21 cellular contexts compared by ENCODE assay signal in the genomic region with DNA sequence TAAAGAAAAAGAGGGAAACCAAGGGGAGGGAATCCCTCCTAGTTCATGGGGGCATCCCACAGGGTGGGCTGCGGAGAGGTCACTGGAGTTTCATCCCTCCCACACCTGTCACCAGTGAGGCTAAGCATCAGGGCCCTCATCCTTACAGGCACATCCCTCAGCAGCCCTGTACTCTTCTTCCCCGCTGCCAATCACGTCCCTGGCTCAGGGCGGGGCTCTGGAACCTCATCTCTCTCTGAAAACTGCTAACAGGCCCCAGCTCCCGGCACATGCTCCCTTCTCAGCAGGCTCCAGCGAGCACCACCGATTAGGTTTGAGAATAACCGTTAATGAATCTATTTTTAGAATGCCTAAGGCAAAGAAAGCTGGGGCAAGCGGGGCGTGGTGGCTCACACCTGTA. TPM values are rescaled to one million over a fixed set of nuclear protein-coding genes. Genes with fewer than 3 reads are reported as not detected.
DNase-seq lines count a peak whose midpoint lies in the region; ATAC-seq, FAIRE-seq and TF ChIP-seq lines count a peak whose summit lies in the region.
"Had no signal": no experiment of that assay in that cellular context is flagged by ENCODE, and none has a peak within 500 bp of the region (broad histone marks: within the 10 kb centered on the region; RNA-seq: fewer than 3 reads in every experiment).

No MANE protein-coding gene starts in this region.

- no peaks in the 10 kb centered on the region; the same call in 2 of the 3 replicates for H3K9me3 Mint-ChIP-seq in GM23338
- H3K9me3 Mint-ChIP-seq: CD4-positive, alpha-beta T cell; IgD-negative memory B cell had no signal

- no peaks in the 10 kb centered on the region for H3K9me3 ChIP-seq in K562 (replicated peaks; ENCODE audit: control insufficient read depth, insufficient read depth, low read depth, low read length)
- H3K9me3 ChIP-seq: Caco-2 had no signal

- intact Hi-C loops in K562 (cut with micrococcal nuclease): no loop called here

- H3K9me2 ChIP-seq in GM23338 (ENCODE audit: insufficient read depth): no peaks in the 10 kb centered on the region

- TF ChIP-seq POLR2A in K562 (conservative IDR thresholded peaks at IDR 0.05): no peak

- H4K20me1 ChIP-seq in GM23338 (replicated peaks; ENCODE audit: insufficient read depth): peaks cover 23% of the 10 kb centered on the region
- H4K20me1 ChIP-seq in K562 (replicated peaks; ENCODE audit: control insufficient read depth, insufficient read depth, low read length): peaks cover 8% of the 10 kb centered on the region

- H3K36me3 ChIP-seq in GM23338 (ENCODE audit: insufficient read depth): no peaks in the 10 kb centered on the region
- H3K36me3 ChIP-seq in K562 (ENCODE audit: control insufficient read depth, insufficient read depth, low read length): peaks cover 17% of the 10 kb centered on the region; the same call in 2 of the 3 replicates

- H3K4me2 ChIP-seq in GM23338 (no peak overlapping the region), K562 (ENCODE audit: insufficient read depth, low read length) (no peak overlapping the region)

- WGBS in K562 (ENCODE audit: insufficient coverage, low coverage, missing lambda C conversion rate): 68% methylated on average over 5 of the region's 10 CpGs

- no peak overlapping the region for H3K4me3 ChIP-seq in GM23338
- no peak overlapping the region for H3K4me3 ChIP-seq in K562
- H3K4me3 ChIP-seq: GM23248 had no signal

- TF ChIP-seq CTCF in GM23338 (conservative IDR thresholded peaks at IDR 0.05; ENCODE audit: low read depth in 2 of 2) (no peak), K562 (IDR thresholded peaks at IDR 0.05 in 2 of 3, conservative IDR thresholded peaks at IDR 0.05 in 1 of 3; ENCODE audit: insufficient read depth in 2 of 3, low read depth in 1 of 3, low read length in 3 of 3) (no peak)

- no peak overlapping the region for H3K27ac ChIP-seq in GM23338 (ENCODE audit: low read depth)
- H3K27ac ChIP-seq in K562 (ENCODE audit: extremely low read depth, low read depth, low read length): no peak overlapping the region
- H3K27ac ChIP-seq: C4-2B, GM23248 had no signal

- CTCF ChIA-PET in K562 (lab: Yijun Ruan, JAX; ENCODE audit: low intra/inter-chr PET ratio): no interaction called here

- TF ChIP-seq EP300 in K562 (IDR thresholded peaks at IDR 0.05; ENCODE audit: low read length): no peak

- BruUV-seq in K562 (replicated peaks; lab: Mats Ljungman, UMichigan): no TSS peak

- peaks cover 44% of the 10 kb centered on the region for H3K4me1 Mint-ChIP-seq in GM23338

- no peak for TF ChIP-seq RAD21 in K562 (CRISPR knock-in tag; conservative IDR thresholded peaks at IDR 0.05 in 1 of 2, IDR thresholded peaks at IDR 0.05 in 1 of 2)

- peaks cover 13% of the 10 kb centered on the region for H3K4me1 ChIP-seq in GM23338 (ENCODE audit: insufficient read depth)
- H3K4me1 ChIP-seq in K562 (replicated peaks in 1 of 2; ENCODE audit: control insufficient read depth in 2 of 2, insufficient read depth in 2 of 2, low read length in 2 of 2): peaks cover 6 to 27% of the 10 kb centered on the region in 2 experiments; a peak in 4 of 5 replicates

- POLR2A ChIA-PET in K562 (lab: Yijun Ruan, JAX): no interaction called here

- no peaks in the 10 kb centered on the region for H3F3A ChIP-seq in GM23338 (replicated peaks; ENCODE audit: low read depth)

- peak; percentile 3 for DNase-seq in SKM-1 treated with dmso at 0.1 percent for 144 hours (lab: John Stamatoyannopoulos, UW; ENCODE audit: unreplicated experiment)
- DNase-seq in SKM-1 (lab: John Stamatoyannopoulos, UW; ENCODE audit: unreplicated experiment): no peak
- DNase-seq in GM23338 (ENCODE audit: low spot score): no peak
- no peak for DNase-seq in K562 (ENCODE audit: extremely low read depth in 1 of 4, low spot score in 3 of 4)
- DNase-seq in NCI-H1436 (lab: John Stamatoyannopoulos, UW): no peak
- no peak for DNase-seq in iPS-NIHi11 (ENCODE audit: low spot score)
- DNase-seq: 8988T; Caco-2; CD4-positive, alpha-beta T cell; GM23248; H7 had no signal

- H3K27me3 Mint-ChIP-seq in GM23338 (ENCODE audit: insufficient read depth, low read depth, poor library complexity): peaks cover 5% of the 10 kb centered on the region
- H3K27me3 Mint-ChIP-seq: B cell; CD4-positive, alpha-beta T cell; IgD-negative memory B cell had no signal

- no peaks in the 10 kb centered on the region for H3K9me1 ChIP-seq in K562 (ENCODE audit: control insufficient read depth, insufficient read depth, low read length)

- H2AFZ ChIP-seq in GM23338: no peak overlapping the region
- H2AFZ ChIP-seq in K562 (ENCODE audit: low read depth, low read length): no peak overlapping the region
- H2AFZ ChIP-seq: GM23248 had no signal

- no peak for FAIRE-seq in K562 (lab: Jason Lieb, UNC)
- FAIRE-seq: D721Med, G401.6, GM12891, GM19239, HTR-8/SVneo had no signal

- no peak overlapping the region for H3K27ac Mint-ChIP-seq in GM23338
- H3K27ac Mint-ChIP-seq: B cell; CD4-positive, alpha-beta T cell had no signal

- H3K36me3 Mint-ChIP-seq in GM23338 (ENCODE audit: low read depth): no peaks in the 10 kb centered on the region; the same call in 2 of the 3 replicates

- ATAC-seq in GM23338 (peak; percentile 39), K562 (no peak), GM21717 (IDR thresholded peaks at IDR 0.05; ENCODE audit: unreplicated experiment) (no peak)
- ATAC-seq: HCT116 had no signal

- no peak overlapping the region for H3K4me3 Mint-ChIP-seq in GM23338
- H3K4me3 Mint-ChIP-seq: B cell; CD4-positive, alpha-beta T cell; IgD-negative memory B cell had no signal

- no peaks in the 10 kb centered on the region for H3K27me3 ChIP-seq in GM23338 (ENCODE audit: insufficient read depth)
- H3K27me3 ChIP-seq in K562 (ENCODE audit: control insufficient read depth in 2 of 2, insufficient read depth in 2 of 2, low read length in 2 of 2): no peaks in the 10 kb centered on the region

- in situ Hi-C loops in K562 (cut with MboI): no loop called here

- H3K79me2 ChIP-seq in GM23338 (replicated peaks; ENCODE audit: insufficient read depth) (peaks cover 98% of the 10 kb centered on the region), K562 (ENCODE audit: control insufficient read depth, insufficient read depth, low read length) (peaks cover 68% of the 10 kb centered on the region)

- 0 out of 4 replicates have a peak overlapping the region, but pooled peaks of 1 of the 2 experiments have one; percentile 19 for H3K9ac ChIP-seq in K562 (ENCODE audit: insufficient read depth in 1 of 2, low read depth in 2 of 2, low read length in 2 of 2)
- H3K9ac ChIP-seq: GM23248 had no signal

TF ChIP-seq in GM23338, 12 proteins besides CTCF, POLR2A, EP300 and RAD21 (continues in another document):
- TF ChIP-seq ZNF331 (CRISPR knock-in tag; IDR thresholded peaks at IDR 0.05; ENCODE audit: low read depth): no peak
- TF ChIP-seq JUNB (IDR thresholded peaks at IDR 0.05; ENCODE audit: unreplicated experiment): no peak
- TF ChIP-seq ZNF114 (CRISPR knock-in tag; IDR thresholded peaks at IDR 0.05): no peak
- TF ChIP-seq POLR2AphosphoS5 (IDR thresholded peaks at IDR 0.05; ENCODE audit: low read depth): no peak
- TF ChIP-seq, protein P1, sequence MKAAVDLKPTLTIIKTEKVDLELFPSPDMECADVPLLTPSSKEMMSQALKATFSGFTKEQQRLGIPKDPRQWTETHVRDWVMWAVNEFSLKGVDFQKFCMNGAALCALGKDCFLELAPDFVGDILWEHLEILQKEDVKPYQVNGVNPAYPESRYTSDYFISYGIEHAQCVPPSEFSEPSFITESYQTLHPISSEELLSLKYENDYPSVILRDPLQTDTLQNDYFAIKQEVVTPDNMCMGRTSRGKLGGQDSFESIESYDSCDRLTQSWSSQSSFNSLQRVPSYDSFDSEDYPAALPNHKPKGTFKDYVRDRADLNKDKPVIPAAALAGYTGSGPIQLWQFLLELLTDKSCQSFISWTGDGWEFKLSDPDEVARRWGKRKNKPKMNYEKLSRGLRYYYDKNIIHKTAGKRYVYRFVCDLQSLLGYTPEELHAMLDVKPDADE (IDR thresholded peaks at IDR 0.05): no peak
- no peak for TF ChIP-seq STAT1 (IDR thresholded peaks at IDR 0.05; ENCODE audit: unreplicated experiment)

TF ChIP-seq in K562, 482 proteins besides CTCF, POLR2A, EP300 and RAD21:
- no peak for TF ChIP-seq ZNF311 (CRISPR knock-in tag; IDR thresholded peaks at IDR 0.05)
- no peak for TF ChIP-seq TARDBP (IDR thresholded peaks at IDR 0.05)
- TF ChIP-seq, protein P2, sequence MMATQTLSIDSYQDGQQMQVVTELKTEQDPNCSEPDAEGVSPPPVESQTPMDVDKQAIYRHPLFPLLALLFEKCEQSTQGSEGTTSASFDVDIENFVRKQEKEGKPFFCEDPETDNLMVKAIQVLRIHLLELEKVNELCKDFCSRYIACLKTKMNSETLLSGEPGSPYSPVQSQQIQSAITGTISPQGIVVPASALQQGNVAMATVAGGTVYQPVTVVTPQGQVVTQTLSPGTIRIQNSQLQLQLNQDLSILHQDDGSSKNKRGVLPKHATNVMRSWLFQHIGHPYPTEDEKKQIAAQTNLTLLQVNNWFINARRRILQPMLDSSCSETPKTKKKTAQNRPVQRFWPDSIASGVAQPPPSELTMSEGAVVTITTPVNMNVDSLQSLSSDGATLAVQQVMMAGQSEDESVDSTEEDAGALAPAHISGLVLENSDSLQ (IDR thresholded peaks at IDR 0.05): peak; percentile 43; the same call in 1 of the 2 replicates

RNA-seq across cellular contexts. Expression of a gene that starts 13.0 kb away (rescaled TPM):
- total RNA-seq in GM23338 (2014; rRNA removed; shearing (Covaris generic)): 50.2 and 131 TPM in 2 replicates
- polyA plus RNA-seq in GM23338 (2016; fragmentation: Nextera tagmentation; extraction: Ambion mirVana): 38.4 and 48.7 TPM in 2 replicates
- 83.6 and 100 TPM in 2 replicates for total RNA-seq in K562 (2011; cell fraction: chromatin; rRNA removed; ENCODE audit: low replicate concordance)
- total RNA-seq in K562 (2011; cell fraction: nucleolus; rRNA removed): 57.7 and 64.7 TPM in 2 replicates
- total RNA-seq in K562 (2011; cell fraction: nucleoplasm; rRNA removed): 74.1 and 83.9 TPM in 2 replicates
- 15.0 and 19.1 TPM in 2 replicates for total RNA-seq in K562 (2014; rRNA removed)
- 14.2 and 15.2 TPM in 2 replicates for total RNA-seq in K562 (2014; rRNA removed; fragmentation: Illumina TruSeq; extraction: Trizol)
- total RNA-seq in K562 (2015; rRNA removed; fragmentation: Illumina TruSeq; extraction: Trizol): 13.8 and 15.0 TPM in 2 replicates
- total RNA-seq in K562 (2021): 22.4 and 25.4 TPM in 2 replicates
- 24.1 and 25.5 TPM in 2 replicates for polyA plus RNA-seq in K562 (2011; rRNA removed)
- 18.8 and 22.4 TPM in 2 replicates for polyA plus RNA-seq in K562 (2011; cell fraction: cytosol; rRNA removed)
- 37.9 and 48.2 TPM in 2 replicates for polyA plus RNA-seq in K562 (2011; cell fraction: nucleus; rRNA removed)
- 22.1 and 26.2 TPM in 2 replicates for polyA plus RNA-seq in K562 (2012)
- polyA plus RNA-seq in K562 (2014; fragmentation: Illumina TruSeq; extraction: Trizol): 22.8 and 25.8 TPM in 2 replicates
- polyA plus RNA-seq in K562 (2014; fragmentation: Nextera tagmentation; extraction: Ambion mirVana): 10 to 100 TPM in 1 of 2 experiments, 1 to 10 TPM in 1; 5.8 to 11.3 TPM
- polyA plus RNA-seq in K562 (2014; rRNA removed): 22.7 and 25.5 TPM in 2 replicates
- polyA minus RNA-seq in K562 (2011; rRNA and poly(A)+ RNA removed): 54.5 and 56.5 TPM in 2 replicates
- 28.0 and 29.7 TPM in 2 replicates for polyA minus RNA-seq in K562 (2011; cell fraction: cytosol; rRNA and poly(A)+ RNA removed)
- 34.9 and 48.7 TPM in 2 replicates for polyA minus RNA-seq in K562 (2011; cell fraction: nucleus; rRNA and poly(A)+ RNA removed)
